Comparison of ENCODE assay signal across 23 cellular contexts in the genomic region with DNA sequence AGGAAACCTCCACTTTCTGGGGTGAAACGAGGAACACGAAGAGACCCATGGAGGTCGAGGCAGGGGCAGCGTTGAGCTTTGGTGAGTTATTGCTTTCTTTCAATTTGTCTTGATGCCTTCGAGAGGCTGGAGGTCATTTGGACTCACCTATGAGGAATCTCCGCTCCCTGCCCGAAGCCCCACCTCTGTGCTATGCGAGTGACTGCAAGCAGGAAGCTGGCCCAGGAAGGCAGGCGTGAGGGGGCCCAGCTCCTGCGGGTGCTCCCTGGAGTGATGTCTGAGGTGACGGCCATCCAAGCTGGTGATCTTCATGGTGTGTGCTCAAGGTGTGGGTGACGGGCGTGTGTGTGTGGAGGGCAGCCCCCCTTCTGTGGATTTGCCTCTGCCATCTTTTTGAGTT. TPM values are rescaled to one million over a fixed set of nuclear protein-coding genes. Genes with fewer than 3 reads are reported as not detected.
DNase-seq lines count a peak whose midpoint lies in the region; ATAC-seq, FAIRE-seq and TF ChIP-seq lines count a peak whose summit lies in the region.
"Had no signal": no experiment of that assay in that cellular context is flagged by ENCODE, and none has a peak within 500 bp of the region (broad histone marks: within the 10 kb centered on the region; RNA-seq: fewer than 3 reads in every experiment).

No MANE protein-coding gene starts in this region.

- CTCF ChIA-PET in K562 (lab: Yijun Ruan, JAX; ENCODE audit: low intra/inter-chr PET ratio), result no interaction called here

- TF ChIP-seq CTCF in GM23338 (conservative IDR thresholded peaks at IDR 0.05; ENCODE audit: low read depth in 2 of 2), result no peak
- no peak for TF ChIP-seq CTCF in K562 (IDR thresholded peaks at IDR 0.05 in 2 of 3, conservative IDR thresholded peaks at IDR 0.05 in 1 of 3; ENCODE audit: insufficient read depth in 2 of 3, low read depth in 1 of 3, low read length in 3 of 3)
- no peak for TF ChIP-seq CTCF in neural progenitor cell (IDR thresholded peaks at IDR 0.05)
- no peak for TF ChIP-seq CTCF in mesothelial cell of epicardium (IDR thresholded peaks at IDR 0.05; ENCODE audit: unreplicated experiment)

- intact Hi-C loops in K562 (cut with micrococcal nuclease), result no loop called here

- H3K27me3 Mint-ChIP-seq in GM23338 (ENCODE audit: insufficient read depth, low read depth, poor library complexity), result peaks cover 18% of the 10 kb centered on the region
- H3K27me3 Mint-ChIP-seq in neural progenitor cell (ENCODE audit: insufficient read depth, low read depth), result peaks cover 5% of the 10 kb centered on the region
- H3K27me3 Mint-ChIP-seq in mesothelial cell of epicardium (ENCODE audit: low read depth), result no peaks in the 10 kb centered on the region
- H3K27me3 Mint-ChIP-seq: B cell had no signal

- ATAC-seq in activated naive CD4-positive, alpha-beta T cell treated with anti-CD3 and anti-CD28 coated beads, Interleukin-2, amount 50 U/mL, for 72 hours, result no peak
- ATAC-seq in GM23338, result no peak
- ATAC-seq in K562, result no peak
- no peak for ATAC-seq in GM18868 (IDR thresholded peaks at IDR 0.05; ENCODE audit: unreplicated experiment)

- FAIRE-seq in K562 (lab: Jason Lieb, UNC), result no peak
- no peak for FAIRE-seq in frontal cortex (lab: Jason Lieb, UNC)
- FAIRE-seq: GM18507 had no signal

- no peak overlapping the region for H3K4me3 Mint-ChIP-seq in GM23338
- no peak overlapping the region for H3K4me3 Mint-ChIP-seq in neural progenitor cell
- H3K4me3 Mint-ChIP-seq in mesothelial cell of epicardium, result no peak overlapping the region
- H3K4me3 Mint-ChIP-seq: B cell had no signal

- BruUV-seq in K562 (replicated peaks; lab: Mats Ljungman, UMichigan), result no TSS peak

- TF ChIP-seq POLR2A in K562 (conservative IDR thresholded peaks at IDR 0.05), result no peak

- TF ChIP-seq RAD21 in K562 (CRISPR knock-in tag; conservative IDR thresholded peaks at IDR 0.05 in 1 of 2, IDR thresholded peaks at IDR 0.05 in 1 of 2), result no peak

- H3K27me3 ChIP-seq in GM23338 (ENCODE audit: insufficient read depth) (no peaks in the 10 kb centered on the region), K562 (ENCODE audit: control insufficient read depth in 2 of 2, insufficient read depth in 2 of 2, low read length in 2 of 2) (no peaks in the 10 kb centered on the region), neural progenitor cell (no peaks in the 10 kb centered on the region)

- H3K4me3 ChIP-seq in GM23338 (no peak overlapping the region), K562 (no peak overlapping the region), neural progenitor cell (no peak overlapping the region)

- no peak overlapping the region for H3K4me2 ChIP-seq in GM23338
- no peak overlapping the region for H3K4me2 ChIP-seq in K562 (ENCODE audit: insufficient read depth, low read length)
- no peak overlapping the region for H3K4me2 ChIP-seq in neural progenitor cell

- H3K36me3 ChIP-seq in GM23338 (ENCODE audit: insufficient read depth) (peaks cover 18% of the 10 kb centered on the region), K562 (ENCODE audit: control insufficient read depth, insufficient read depth, low read length) (peaks cover 63% of the 10 kb centered on the region), neural progenitor cell (no peaks in the 10 kb centered on the region)

- H3K36me3 Mint-ChIP-seq in activated naive CD4-positive, alpha-beta T cell treated with anti-CD3 and anti-CD28 coated beads, Interleukin-2, amount 50 U/mL, for 72 hours, result peaks cover 0 to 11% of the 10 kb centered on the region in 2 donors
- peaks cover 72% of the 10 kb centered on the region for H3K36me3 Mint-ChIP-seq in GM23338 (ENCODE audit: low read depth)
- peaks cover 42% of the 10 kb centered on the region for H3K36me3 Mint-ChIP-seq in neural progenitor cell
- peaks cover 28% of the 10 kb centered on the region for H3K36me3 Mint-ChIP-seq in mesothelial cell of epicardium

- H3K9me3 Mint-ChIP-seq in activated naive CD4-positive, alpha-beta T cell treated with anti-CD3 and anti-CD28 coated beads, Interleukin-2, amount 50 U/mL, for 72 hours, result no peaks in the 10 kb centered on the region
- H3K9me3 Mint-ChIP-seq in GM23338, result no peaks in the 10 kb centered on the region; the same call in 2 of the 3 replicates
- no peaks in the 10 kb centered on the region for H3K9me3 Mint-ChIP-seq in neural progenitor cell
- no peaks in the 10 kb centered on the region for H3K9me3 Mint-ChIP-seq in mesothelial cell of epicardium

- WGBS in K562 (ENCODE audit: insufficient coverage, low coverage, missing lambda C conversion rate), result 94% methylated on average over 13 of the region's 13 CpGs

- DNase-seq in activated naive CD4-positive, alpha-beta T cell treated with anti-CD3 and anti-CD28 coated beads, Interleukin-2, amount 50 U/mL, for 72 hours (ENCODE audit: low spot score in 2 of 2), result no peak
- no peak for DNase-seq in activated naive CD4-positive, alpha-beta T cell treated with anti-CD3 and anti-CD28 coated beads, Interleukin-2, amount 50 U/mL, for 16 hours
- DNase-seq in GM23338 (ENCODE audit: low spot score) (no peak), K562 (ENCODE audit: extremely low read depth in 1 of 4, low spot score in 3 of 4) (no peak), neural progenitor cell (ENCODE audit: low spot score) (no peak), frontal cortex (ENCODE audit: low spot score in 2 of 2) (no peak), mesothelial cell of epicardium (ENCODE audit: low spot score in 2 of 2, unreplicated experiment in 2 of 2) (no peak)
- DNase-seq: H7, KBM-7, MV-4-11, NCI-H1105, NCI-H1436 treated with DMSO at 0.1 percent for 48 hours, NCI-H187 treated with DMSO at 0.1 percent for 48 hours, NCI-H2107, NCI-H446, NCI-H524 treated with DMSO at 0.1 percent for 48 hours, NCI-H774, SHP77 had no signal

- H3F3A ChIP-seq in GM23338 (replicated peaks; ENCODE audit: low read depth) (0 out of 2 replicates have a peak, but pooled peaks cover 12% of the 10 kb centered on the region), neural progenitor cell (ENCODE audit: low read depth) (peaks cover 3% of the 10 kb centered on the region)

- H3K4me1 ChIP-seq in GM23338 (ENCODE audit: insufficient read depth), result no peaks in the 10 kb centered on the region
- peaks cover 0 to 7% of the 10 kb centered on the region in 2 experiments; a peak in 2 of 5 replicates for H3K4me1 ChIP-seq in K562 (replicated peaks in 1 of 2; ENCODE audit: control insufficient read depth in 2 of 2, insufficient read depth in 2 of 2, low read length in 2 of 2)
- no peaks in the 10 kb centered on the region for H3K4me1 ChIP-seq in neural progenitor cell

- in situ Hi-C loops in K562 (cut with MboI), result loop anchor here (5.0 to 10.0 kb wide), 2 partner anchors 461 to 743 kb away; no protein-coding TSS in a partner anchor

- no peaks in the 10 kb centered on the region for H3K9me2 ChIP-seq in GM23338 (ENCODE audit: insufficient read depth)

- peaks cover 13% of the 10 kb centered on the region for H3K4me1 Mint-ChIP-seq in GM23338
- peaks cover 2% of the 10 kb centered on the region for H3K4me1 Mint-ChIP-seq in neural progenitor cell
- H3K4me1 Mint-ChIP-seq in mesothelial cell of epicardium, result no peaks in the 10 kb centered on the region

- peak overlapping the region; percentile 43 to 62 for H3K27ac Mint-ChIP-seq in activated naive CD4-positive, alpha-beta T cell treated with anti-CD3 and anti-CD28 coated beads, Interleukin-2, amount 50 U/mL, for 72 hours
- H3K27ac Mint-ChIP-seq in GM23338 (peak overlapping the region; percentile 57; the same call in 1 of the 2 replicates), neural progenitor cell (peak overlapping the region; percentile 70), mesothelial cell of epicardium (no peak overlapping the region)
- H3K27ac Mint-ChIP-seq: B cell had no signal

- 0 out of 2 replicates have a peak overlapping the region, but pooled peaks have one; percentile 66 for H3K27ac ChIP-seq in GM23338 (ENCODE audit: low read depth)
- no peak overlapping the region for H3K27ac ChIP-seq in K562 (ENCODE audit: extremely low read depth, low read depth, low read length)
- H3K27ac ChIP-seq in neural progenitor cell, result no peak overlapping the region
- H3K27ac ChIP-seq: 22Rv1, C4-2B had no signal

- H3K9ac ChIP-seq in K562 (ENCODE audit: insufficient read depth in 1 of 2, low read depth in 2 of 2, low read length in 2 of 2), result no peak overlapping the region
- no peak overlapping the region for H3K9ac ChIP-seq in neural progenitor cell

- POLR2A ChIA-PET in K562 (lab: Yijun Ruan, JAX), result interaction anchor here (0.6 to 1.4 kb wide), 5 partner anchors 10 to 337 kb away, joined by 3 to 6 read pairs (median 4); a partner anchor contains a TSS

- no peak for TF ChIP-seq EP300 in K562 (IDR thresholded peaks at IDR 0.05; ENCODE audit: low read length)

- peaks cover 3% of the 10 kb centered on the region for H3K9me1 ChIP-seq in K562 (ENCODE audit: control insufficient read depth, insufficient read depth, low read length)

- H3K79me2 ChIP-seq in GM23338 (replicated peaks; ENCODE audit: insufficient read depth) (peaks cover 21% of the 10 kb centered on the region; the same call in 1 of the 2 replicates), K562 (ENCODE audit: control insufficient read depth, insufficient read depth, low read length) (peaks cover 17% of the 10 kb centered on the region), neural progenitor cell (ENCODE audit: low read depth) (peaks cover 7% of the 10 kb centered on the region)

- H4K20me1 ChIP-seq in GM23338 (replicated peaks; ENCODE audit: insufficient read depth) (peaks cover 29% of the 10 kb centered on the region), K562 (replicated peaks; ENCODE audit: control insufficient read depth, insufficient read depth, low read length) (peaks cover 5% of the 10 kb centered on the region; the same call in 1 of the 2 replicates), neural progenitor cell (ENCODE audit: low read depth) (peaks cover 19% of the 10 kb centered on the region)

- H2AFZ ChIP-seq in GM23338 (no peak overlapping the region), K562 (ENCODE audit: low read depth, low read length) (no peak overlapping the region), neural progenitor cell (replicated peaks) (no peak overlapping the region)

- H3K9me3 ChIP-seq in K562 (replicated peaks; ENCODE audit: control insufficient read depth, insufficient read depth, low read depth, low read length), result no peaks in the 10 kb centered on the region
- no peaks in the 10 kb centered on the region for H3K9me3 ChIP-seq in neural progenitor cell (ENCODE audit: low read depth)

RNA-seq across cellular contexts. Expression of a gene that starts 13.0 kb away (rescaled TPM):
- 10 to 100 TPM; 14.6 to 37.7 TPM for total RNA-seq in activated naive CD4-positive, alpha-beta T cell treated with anti-CD3 and anti-CD28 coated beads, Interleukin-2, amount 50 U/mL, for 72 hours
- total RNA-seq in GM23338 (2014; rRNA removed; shearing (Covaris generic)), result 30.6 and 37.2 TPM in 2 replicates
- polyA plus RNA-seq in GM23338 (2016; fragmentation: Nextera tagmentation; extraction: Ambion mirVana), result 168 and 180 TPM in 2 replicates
- total RNA-seq in K562 (2011; cell fraction: chromatin; rRNA removed; ENCODE audit: low replicate concordance), result 101 and 118 TPM in 2 replicates
- total RNA-seq in K562 (2011; cell fraction: nucleolus; rRNA removed), result 85.9 and 99.7 TPM in 2 replicates
- total RNA-seq in K562 (2011; cell fraction: nucleoplasm; rRNA removed), result 97.7 and 105 TPM in 2 replicates
- 123 and 126 TPM in 2 replicates for total RNA-seq in K562 (2014; rRNA removed)
- total RNA-seq in K562 (2014; rRNA removed; fragmentation: Illumina TruSeq; extraction: Trizol), result 41.4 and 42.7 TPM in 2 replicates
- 52.0 and 56.4 TPM in 2 replicates for total RNA-seq in K562 (2015; rRNA removed; fragmentation: Illumina TruSeq; extraction: Trizol)
- 74.4 and 81.6 TPM in 2 replicates for total RNA-seq in K562 (2021)
- polyA plus RNA-seq in K562 (2011; rRNA removed), result 62.2 and 64.5 TPM in 2 replicates
- polyA plus RNA-seq in K562 (2011; cell fraction: cytosol; rRNA removed), result 83.4 and 238 TPM in 2 replicates
- 74.0 and 91.4 TPM in 2 replicates for polyA plus RNA-seq in K562 (2011; cell fraction: nucleus; rRNA removed)
- 79.5 and 80.8 TPM in 2 replicates for polyA plus RNA-seq in K562 (2012)
- 29.0 and 49.1 TPM in 2 replicates for polyA plus RNA-seq in K562 (2014; fragmentation: Illumina TruSeq; extraction: Trizol)
- polyA plus RNA-seq in K562 (2014; fragmentation: Nextera tagmentation; extraction: Ambion mirVana), result 10 to 100 TPM; 12.9 to 19.4 TPM
- 165 and 185 TPM in 2 replicates for polyA plus RNA-seq in K562 (2014; rRNA removed)
- 30.7 and 32.6 TPM in 2 replicates for polyA minus RNA-seq in K562 (2011; rRNA and poly(A)+ RNA removed)
- polyA minus RNA-seq in K562 (2011; cell fraction: cytosol; rRNA and poly(A)+ RNA removed), result 14.1 and 15.7 TPM in 2 replicates
- polyA minus RNA-seq in K562 (2011; cell fraction: nucleus; rRNA and poly(A)+ RNA removed), result 39.4 and 48.7 TPM in 2 replicates
- 15.2 and 25.3 TPM in 2 replicates for total RNA-seq in neural progenitor cell (ENCODE audit: low replicate concordance)
- total RNA-seq in frontal cortex, result 32.2 TPM
- total RNA-seq in mesothelial cell of epicardium, result 26.1 to 27.8 TPM (median 26.6 TPM) in 3 replicates

RNA-seq across cellular contexts. Expression of a gene that starts 44.3 kb away (rescaled TPM):
- under 1 TPM in 1 of 2 donors, not detected in 1; 0.43 TPM for total RNA-seq in activated naive CD4-positive, alpha-beta T cell treated with anti-CD3 and anti-CD28 coated beads, Interleukin-2, amount 50 U/mL, for 72 hours
- 794 and 802 TPM in 2 replicates for total RNA-seq in GM23338 (2014; rRNA removed; shearing (Covaris generic))
- polyA plus RNA-seq in GM23338 (2016; fragmentation: Nextera tagmentation; extraction: Ambion mirVana), result 355 and 376 TPM in 2 replicates
- 1.7 and 4.6 TPM in 2 replicates for total RNA-seq in K562 (2011; cell fraction: chromatin; rRNA removed; ENCODE audit: low replicate concordance)
- total RNA-seq in K562 (2011; cell fraction: nucleolus; rRNA removed), result 5.0 and 6.5 TPM in 2 replicates
- total RNA-seq in K562 (2011; cell fraction: nucleoplasm; rRNA removed), result 3.4 and 3.9 TPM in 2 replicates
- 6.4 and 7.3 TPM in 2 replicates for total RNA-seq in K562 (2014; rRNA removed)
- total RNA-seq in K562 (2014; rRNA removed; fragmentation: Illumina TruSeq; extraction: Trizol), result 1.6 and 2.3 TPM in 2 replicates
- 3.3 and 3.8 TPM in 2 replicates for total RNA-seq in K562 (2015; rRNA removed; fragmentation: Illumina TruSeq; extraction: Trizol)
- 5.1 and 5.8 TPM in 2 replicates for total RNA-seq in K562 (2021)
- 9.7 and 14.5 TPM in 2 replicates for polyA plus RNA-seq in K562 (2011; rRNA removed)
- 18.8 and 24.4 TPM in 2 replicates for polyA plus RNA-seq in K562 (2011; cell fraction: cytosol; rRNA removed)
- 5.8 and 7.2 TPM in 2 replicates for polyA plus RNA-seq in K562 (2011; cell fraction: nucleus; rRNA removed)
- polyA plus RNA-seq in K562 (2012), result 9.9 and 11.3 TPM in 2 replicates
- polyA plus RNA-seq in K562 (2014; fragmentation: Illumina TruSeq; extraction: Trizol), result 4.6 and 9.1 TPM in 2 replicates
- polyA plus RNA-seq in K562 (2014; fragmentation: Nextera tagmentation; extraction: Ambion mirVana), result under 1 TPM; 0.11 to 0.18 TPM
- polyA plus RNA-seq in K562 (2014; rRNA removed), result 6.1 and 7.0 TPM in 2 replicates
- 5.1 and 6.2 TPM in 2 replicates for polyA minus RNA-seq in K562 (2011; rRNA and poly(A)+ RNA removed)
- 7.5 and 11.3 TPM in 2 replicates for polyA minus RNA-seq in K562 (2011; cell fraction: cytosol; rRNA and poly(A)+ RNA removed)
- polyA minus RNA-seq in K562 (2011; cell fraction: nucleus; rRNA and poly(A)+ RNA removed), result 2.7 and 6.1 TPM in 2 replicates
- total RNA-seq in neural progenitor cell (ENCODE audit: low replicate concordance), result 362 and 762 TPM in 2 replicates
- 5,262 TPM for total RNA-seq in frontal cortex
- 110 to 121 TPM (median 114 TPM) in 3 replicates for total RNA-seq in mesothelial cell of epicardium
- total RNA-seq: B cell had no signal

Comparison
In these comparisons a context has a peak if more than half of its experiments do, and no peak if none do; other contexts are left out.
1. RNA of a gene that starts 44.3 kb away (total RNA-seq): 5,262 TPM in frontal cortex (single experiment), 794 to 802 TPM in GM23338, 362 to 762 TPM in neural progenitor cell and 110 to 121 TPM in mesothelial cell of epicardium; 1.6 to 7.3 TPM in K562 and 0.43 TPM in activated naive CD4-positive, alpha-beta T cell treated with anti-CD3 and anti-CD28 coated beads, Interleukin-2, amount 50 U/mL, for 72 hours; every median in the first group is over 10 times any median in the second.